10 cellular contexts compared by ENCODE assay signal in genomic region chr10:95517536-95518454, GRCh38. TPM values are rescaled to one million over a fixed set of nuclear protein-coding genes. Genes with fewer than 3 reads are reported as not detected.
DNase-seq lines count a peak whose midpoint lies in the region; ATAC-seq and TF ChIP-seq lines count a peak whose summit lies in the region.
"Had no signal": no experiment of that assay in that cellular context is flagged by ENCODE, and none has a peak within 500 bp of the region (broad histone marks: within the 10 kb centered on the region; RNA-seq: fewer than 3 reads in every experiment).

No MANE protein-coding gene starts in this region.

- H3K27ac Mint-ChIP-seq in Caco-2 (ENCODE audit: unreplicated experiment), result peak overlapping the region; percentile 75
- H3K27ac Mint-ChIP-seq: CD4-positive, CD25-positive, alpha-beta regulatory T cell had no signal

- H3F3A ChIP-seq in PC-3 (ENCODE audit: low read length, unreplicated experiment), result no peaks in the 10 kb centered on the region

- no peaks in the 10 kb centered on the region for H3K9me2 ChIP-seq in PC-3 (replicated peaks; ENCODE audit: low read length)

- CTCF ChIA-PET in Caco-2 (lab: Charles Lee) (no interaction called here), PC-3 (lab: Charles Lee) (no interaction called here), GM10248 (lab: Yijun Ruan, JAX) (no interaction called here)

- no peak overlapping the region for H3K9ac ChIP-seq in PC-3 (ENCODE audit: low read length)

- POLR2A ChIA-PET in Caco-2 (lab: Charles Lee), result interaction anchor here (0.5 kb wide), 1 partner anchor 613 kb away, joined by 3 read pairs; no protein-coding TSS in a partner anchor
- POLR2A ChIA-PET in PC-3 (lab: Charles Lee; ENCODE audit: unreplicated experiment), result no interaction called here
- POLR2A ChIA-PET in GM10248 (lab: Yijun Ruan, JAX), result no interaction called here

- peaks cover 28% of the 10 kb centered on the region for H3K4me1 Mint-ChIP-seq in Caco-2 (ENCODE audit: low read depth, unreplicated experiment)
- H3K4me1 Mint-ChIP-seq: CD4-positive, CD25-positive, alpha-beta regulatory T cell had no signal

- no peak overlapping the region for H2AFZ ChIP-seq in PC-3 (ENCODE audit: low read length)

- DNase-seq in Caco-2 (peak; percentile 49 to 66), PC-3 (peak; percentile 87), epithelial cell of proximal tubule (ENCODE audit: low read depth) (peak; percentile 86), GM10248 (ENCODE audit: extremely low spot score) (no peak), SIG-M5 (lab: John Stamatoyannopoulos, UW) (no peak)
- DNase-seq in activated CD8-positive, alpha-beta memory T cell treated with anti-CD3 and anti-CD28 coated beads, Interleukin-2, amount 50 U/mL, for 4 hours, result no peak
- DNase-seq in stimulated activated CD4-positive, alpha-beta T cell treated with anti-CD3 and anti-CD28 coated beads, Interleukin-2, amount 100 ng/mL, for 48 hours, result no peak
- DNase-seq: CD4-positive, CD25-positive, alpha-beta regulatory T cell; NCI-H187 treated with DMSO at 0.1 percent for 48 hours had no signal

- no peaks in the 10 kb centered on the region for H4K20me1 ChIP-seq in PC-3 (ENCODE audit: low read length)

- TF ChIP-seq CTCF in Caco-2 (IDR thresholded peaks at IDR 0.05; ENCODE audit: insufficient read depth in 1 of 2, low read depth in 1 of 2, low read length in 1 of 2, severe bottlenecking in 1 of 2, unreplicated experiment in 1 of 2) (no peak), PC-3 (conservative IDR thresholded peaks at IDR 0.05; ENCODE audit: low read depth, low read length) (no peak), epithelial cell of proximal tubule (conservative IDR thresholded peaks at IDR 0.05; ENCODE audit: low read depth, low read length) (no peak), GM10248 (IDR thresholded peaks at IDR 0.05; ENCODE audit: control extremely low read depth, extremely low read depth, low read depth, missing control alignments) (no peak)

- H3K4me3 ChIP-seq in Caco-2 (ENCODE audit: low read depth, low read length) (no peak overlapping the region), PC-3 (ENCODE audit: low read length) (no peak overlapping the region), epithelial cell of proximal tubule (ENCODE audit: low read depth, low read length) (no peak overlapping the region), muscle layer of duodenum (ENCODE audit: low read depth in 1 of 2, low read length in 2 of 2) (peak overlapping the region in 1 of 2 donors; percentile 15)

- H3K27me3 Mint-ChIP-seq in Caco-2 (ENCODE audit: insufficient read depth, unreplicated experiment), result no peaks in the 10 kb centered on the region

- H3K27ac ChIP-seq in PC-3 (ENCODE audit: low read length), result peak overlapping the region; percentile 29; the same call in 1 of the 2 replicates
- peak overlapping the region; percentile 67 for H3K27ac ChIP-seq in muscle layer of duodenum (ENCODE audit: low read length)

- no TSS peak for BruUV-seq in Caco-2 (replicated peaks; lab: Mats Ljungman, UMichigan)
- BruUV-seq in PC-3 (replicated peaks; lab: Mats Ljungman, UMichigan), result no TSS peak

- H3K4me3 Mint-ChIP-seq in Caco-2 (ENCODE audit: unreplicated experiment), result no peak overlapping the region
- H3K4me3 Mint-ChIP-seq: CD4-positive, CD25-positive, alpha-beta regulatory T cell had no signal

- H3K27me3 ChIP-seq in Caco-2 (replicated peaks; ENCODE audit: control insufficient read depth, insufficient read depth, low read length) (no peaks in the 10 kb centered on the region), PC-3 (ENCODE audit: low read length) (no peaks in the 10 kb centered on the region), muscle layer of duodenum (ENCODE audit: low read depth, low read length) (no peaks in the 10 kb centered on the region)

- no peaks in the 10 kb centered on the region for H3K79me2 ChIP-seq in PC-3 (ENCODE audit: low read length)

- H3K9me3 ChIP-seq in Caco-2 (no peaks in the 10 kb centered on the region), PC-3 (ENCODE audit: low read length) (no peaks in the 10 kb centered on the region), muscle layer of duodenum (ENCODE audit: control insufficient read depth in 1 of 2, low read length in 2 of 2) (no peaks in the 10 kb centered on the region)

- intact Hi-C loops in Caco-2 (cut with micrococcal nuclease; ENCODE audit: unreplicated experiment), result loop anchor here (2.0 kb wide), 1 partner anchor 51 kb away; no protein-coding TSS in a partner anchor
- intact Hi-C loops in PC-3 (cut with micrococcal nuclease), result no loop called here

- H3K4me2 ChIP-seq in PC-3 (ENCODE audit: low read length), result peak overlapping the region; percentile 46

- H3K9me3 Mint-ChIP-seq in Caco-2 (ENCODE audit: unreplicated experiment), result no peaks in the 10 kb centered on the region
- H3K9me3 Mint-ChIP-seq: CD4-positive, CD25-positive, alpha-beta regulatory T cell had no signal

- H3K4me1 ChIP-seq in Caco-2 (peaks cover 31% of the 10 kb centered on the region), PC-3 (ENCODE audit: insufficient read depth, low read length) (peaks cover 28% of the 10 kb centered on the region), muscle layer of duodenum (ENCODE audit: control insufficient read depth in 1 of 2, insufficient read depth in 2 of 2, low read length in 2 of 2) (peaks cover 5 to 8% of the 10 kb centered on the region in 2 donors)

- no peaks in the 10 kb centered on the region for H3K36me3 ChIP-seq in Caco-2 (ENCODE audit: control insufficient read depth, insufficient read depth, low read length)
- H3K36me3 ChIP-seq in PC-3 (ENCODE audit: low read depth, low read length), result no peaks in the 10 kb centered on the region
- no peaks in the 10 kb centered on the region for H3K36me3 ChIP-seq in muscle layer of duodenum (ENCODE audit: control insufficient read depth in 1 of 2, insufficient read depth in 2 of 2, low read length in 2 of 2)

- H3K36me3 Mint-ChIP-seq in Caco-2 (ENCODE audit: insufficient read depth, unreplicated experiment), result peaks cover 6% of the 10 kb centered on the region
- H3K36me3 Mint-ChIP-seq: CD4-positive, CD25-positive, alpha-beta regulatory T cell had no signal

- ATAC-seq in PC-3, result peak; percentile 82

RNA-seq across cellular contexts. Expression of gene SORBS1, which starts 43.4 kb away (rescaled TPM):
- total RNA-seq in Caco-2 (2022) (39.3 and 44.1 TPM in 2 replicates), PC-3 (2014; rRNA removed) (3.7 and 4.1 TPM in 2 replicates), epithelial cell of proximal tubule (7.0 and 8.5 TPM in 2 replicates)

Comparison
In these comparisons a context has a peak if more than half of its experiments do, and no peak if none do; other contexts are left out.
1. DNase-seq: peak in Caco-2 (2 of 2), PC-3 (single experiment) and epithelial cell of proximal tubule (single experiment); none in activated CD8-positive, alpha-beta memory T cell treated with anti-CD3 and anti-CD28 coated beads, Interleukin-2, amount 50 U/mL, for 4 hours (single experiment), GM10248 (single experiment), stimulated activated CD4-positive, alpha-beta T cell treated with anti-CD3 and anti-CD28 coated beads, Interleukin-2, amount 100 ng/mL, for 48 hours (0 of 2) and SIG-M5 (single experiment).